In the genomic region with DNA sequence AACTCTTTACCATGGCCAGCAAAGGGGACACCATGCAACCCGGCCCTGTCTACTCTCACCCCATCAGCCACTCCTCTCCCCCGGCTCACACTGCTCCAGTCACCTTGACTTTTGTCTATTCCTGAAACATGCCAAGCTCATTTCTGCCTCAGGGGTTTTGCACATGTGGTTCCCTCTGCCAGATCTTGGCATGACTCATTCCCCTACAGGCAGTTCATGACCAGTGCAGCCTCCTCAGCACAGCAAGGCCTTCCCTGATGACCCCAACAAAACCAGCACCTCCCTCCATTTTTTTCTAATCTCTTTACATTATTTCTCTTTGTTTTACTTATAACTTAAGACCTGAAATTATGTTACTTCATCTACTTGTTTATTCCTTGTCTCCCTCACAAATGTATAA, we compare ENCODE assay signal across 16 cellular contexts. TPM values are rescaled to one million over a fixed set of nuclear protein-coding genes. Genes with fewer than 3 reads are reported as not detected.
A peak's percentile ranks its signal among the peaks of the same experiment; 100 is the strongest.
DNase-seq lines count a peak whose midpoint lies in the region; ATAC-seq and TF ChIP-seq lines count a peak whose summit lies in the region.
"Had no signal": no experiment of that assay in that cellular context is flagged by ENCODE, and none has a peak within 500 bp of the region (broad histone marks: within the 10 kb centered on the region; RNA-seq: fewer than 3 reads in every experiment).

No MANE protein-coding gene starts in this region.

- CTCF ChIA-PET in PC-3 (lab: Charles Lee), result no interaction called here

- H3K4me1 ChIP-seq in PC-3 (ENCODE audit: insufficient read depth, low read length), result no peaks in the 10 kb centered on the region
- H3K4me1 ChIP-seq in left lung, result no peaks in the 10 kb centered on the region
- H3K4me1 ChIP-seq: heart right ventricle, testis had no signal

- H3K27me3 ChIP-seq in PC-3 (ENCODE audit: low read length) (peaks cover 59% of the 10 kb centered on the region), left lung (peaks cover 0 to 7% of the 10 kb centered on the region in 2 donors)
- H3K27me3 ChIP-seq: BLaER1 treated with 17β-estradiol and CSF1 and Interleukin-3, amounts not matched to agents 10 nM and 100 nM; testis had no signal

- POLR2A ChIA-PET in PC-3 (lab: Charles Lee; ENCODE audit: unreplicated experiment), result no interaction called here

- no peak overlapping the region for H3K4me2 ChIP-seq in PC-3 (ENCODE audit: low read length)
- H3K4me2 ChIP-seq: BLaER1 treated with 17β-estradiol and CSF1 and Interleukin-3, amounts not matched to agents 10 nM and 100 nM had no signal

- no peaks in the 10 kb centered on the region for H3K9me2 ChIP-seq in PC-3 (replicated peaks; ENCODE audit: low read length)

- no peaks in the 10 kb centered on the region for H3K36me3 Mint-ChIP-seq in mesothelial cell of epicardium
- H3K36me3 Mint-ChIP-seq: T-cell had no signal

- intact Hi-C loops in PC-3 (cut with micrococcal nuclease) (no loop called here), left lung (cut with DNase I) (no loop called here)

- H3K9me3 ChIP-seq in PC-3 (ENCODE audit: low read length) (no peaks in the 10 kb centered on the region), left lung (no peaks in the 10 kb centered on the region)
- H3K9me3 ChIP-seq: BLaER1 treated with 17β-estradiol and CSF1 and Interleukin-3, amounts not matched to agents 10 nM and 100 nM; testis had no signal

- TF ChIP-seq CTCF in GM12864 (IDR thresholded peaks at IDR 0.05; ENCODE audit: low read depth, low read length, missing control alignments) (peak; percentile 31), PC-3 (conservative IDR thresholded peaks at IDR 0.05; ENCODE audit: low read depth, low read length) (no peak), fibroblast of mammary gland (conservative IDR thresholded peaks at IDR 0.05; ENCODE audit: control insufficient read depth, insufficient read depth, low read depth, low read length) (no peak), mesothelial cell of epicardium (IDR thresholded peaks at IDR 0.05; ENCODE audit: unreplicated experiment) (no peak), left lung (IDR thresholded peaks at IDR 0.05) (no peak)

- no peaks in the 10 kb centered on the region for H3K9me3 Mint-ChIP-seq in mesothelial cell of epicardium
- H3K9me3 Mint-ChIP-seq: central memory CD8-positive, alpha-beta T cell had no signal

- in situ Hi-C loops in ACHN (cut with HindIII; ENCODE audit: low pct_ligation_motif_present, low pct_unique_long_range_greater_than_20kb, low sequenced_read_pairs), result no loop called here

- H3K27ac ChIP-seq in PC-3 (ENCODE audit: low read length), result no peak overlapping the region
- H3K27ac ChIP-seq in left lung, result no peak overlapping the region
- H3K27ac ChIP-seq: BLaER1 treated with 17β-estradiol and CSF1 and Interleukin-3, amounts not matched to agents 10 nM and 100 nM; heart right ventricle; testis had no signal

- no peak for ATAC-seq in PC-3
- no peak for ATAC-seq in GM18511 (IDR thresholded peaks at IDR 0.05; ENCODE audit: unreplicated experiment)
- no peak for ATAC-seq in left lung
- ATAC-seq: heart right ventricle, left lobe of liver, T-cell had no signal

- H3K4me3 ChIP-seq in GM12864 (ENCODE audit: low read depth, low read length), result no peak overlapping the region
- no peak overlapping the region for H3K4me3 ChIP-seq in PC-3 (ENCODE audit: low read length)
- H3K4me3 ChIP-seq in fibroblast of mammary gland (ENCODE audit: control insufficient read depth, low read depth, low read length), result no peak overlapping the region
- no peak overlapping the region for H3K4me3 ChIP-seq in left lung
- H3K4me3 ChIP-seq: BLaER1 treated with 17β-estradiol and CSF1 and Interleukin-3, amounts not matched to agents 10 nM and 100 nM; heart right ventricle; testis had no signal

- no peaks in the 10 kb centered on the region for H3K36me3 ChIP-seq in PC-3 (ENCODE audit: low read depth, low read length)
- H3K36me3 ChIP-seq in left lung, result no peaks in the 10 kb centered on the region
- H3K36me3 ChIP-seq: BLaER1 treated with 17β-estradiol and CSF1 and Interleukin-3, amounts not matched to agents 10 nM and 100 nM; heart right ventricle had no signal

- H3F3A ChIP-seq in PC-3 (ENCODE audit: low read length, unreplicated experiment), result no peaks in the 10 kb centered on the region

- BruUV-seq in PC-3 (replicated peaks; lab: Mats Ljungman, UMichigan), result no TSS peak

- no peak overlapping the region for H3K9ac ChIP-seq in PC-3 (ENCODE audit: low read length)
- H3K9ac ChIP-seq: BLaER1 treated with 17β-estradiol and CSF1 and Interleukin-3, amounts not matched to agents 10 nM and 100 nM had no signal

- H3K4me3 Mint-ChIP-seq in mesothelial cell of epicardium, result no peak overlapping the region
- H3K4me3 Mint-ChIP-seq: central memory CD8-positive, alpha-beta T cell; T-cell had no signal

- H4K20me1 ChIP-seq in PC-3 (ENCODE audit: low read length), result no peaks in the 10 kb centered on the region
- H4K20me1 ChIP-seq: BLaER1 treated with 17β-estradiol and CSF1 and Interleukin-3, amounts not matched to agents 10 nM and 100 nM had no signal

- H3K79me2 ChIP-seq in PC-3 (ENCODE audit: low read length), result no peaks in the 10 kb centered on the region

- H3K27me3 Mint-ChIP-seq in mesothelial cell of epicardium (ENCODE audit: low read depth), result peaks cover 33% of the 10 kb centered on the region

- peak; percentile 2 for DNase-seq in ACHN
- DNase-seq in GM12864 (ENCODE audit: low read depth), result no peak
- peak; percentile 60 for DNase-seq in PC-3
- DNase-seq in fibroblast of mammary gland (ENCODE audit: low read depth), result peak; percentile 11
- no peak for DNase-seq in mesothelial cell of epicardium (ENCODE audit: low spot score in 2 of 2, unreplicated experiment in 2 of 2)
- no peak for DNase-seq in DMS79 treated with DMSO at 0.1 percent for 48 hours (lab: John Stamatoyannopoulos, UW)
- no peak for DNase-seq in left lung
- DNase-seq: activated CD4-positive, alpha-beta T cell treated with anti-CD3 and anti-CD28 coated beads for 1 hour; heart right ventricle; T-cell; testis had no signal

- peaks cover 11% of the 10 kb centered on the region for H3K4me1 Mint-ChIP-seq in mesothelial cell of epicardium
- H3K4me1 Mint-ChIP-seq: central memory CD8-positive, alpha-beta T cell; T-cell had no signal

- H3K27ac Mint-ChIP-seq in mesothelial cell of epicardium, result no peak overlapping the region
- H3K27ac Mint-ChIP-seq: T-cell had no signal

- H2AFZ ChIP-seq in PC-3 (ENCODE audit: low read length), result no peak overlapping the region

RNA-seq across cellular contexts. Expression of a gene that starts 58.6 kb away (rescaled TPM):
- 7.2 and 8.1 TPM in 2 replicates for total RNA-seq in PC-3 (2014; rRNA removed)
- total RNA-seq in mesothelial cell of epicardium, result 0.27 to 0.44 TPM (median 0.38 TPM) in 3 replicates
- under 1 TPM in 1 of 2 donors, not detected in 1; 0.21 TPM for total RNA-seq in left lung
- total RNA-seq: heart right ventricle, left lobe of liver, myocyte, T-cell, testis had no signal

Comparison
In these comparisons a context has a peak if more than half of its experiments do, and no peak if none do; other contexts are left out.
1. DNase-seq: peak in ACHN (single experiment), PC-3 (single experiment) and fibroblast of mammary gland (single experiment); none in GM12864 (single experiment), mesothelial cell of epicardium (0 of 2), DMS79 treated with DMSO at 0.1 percent for 48 hours (single experiment) and left lung (0 of 2).